ENCODE assay signal across 20 cellular contexts in the genomic region with DNA sequence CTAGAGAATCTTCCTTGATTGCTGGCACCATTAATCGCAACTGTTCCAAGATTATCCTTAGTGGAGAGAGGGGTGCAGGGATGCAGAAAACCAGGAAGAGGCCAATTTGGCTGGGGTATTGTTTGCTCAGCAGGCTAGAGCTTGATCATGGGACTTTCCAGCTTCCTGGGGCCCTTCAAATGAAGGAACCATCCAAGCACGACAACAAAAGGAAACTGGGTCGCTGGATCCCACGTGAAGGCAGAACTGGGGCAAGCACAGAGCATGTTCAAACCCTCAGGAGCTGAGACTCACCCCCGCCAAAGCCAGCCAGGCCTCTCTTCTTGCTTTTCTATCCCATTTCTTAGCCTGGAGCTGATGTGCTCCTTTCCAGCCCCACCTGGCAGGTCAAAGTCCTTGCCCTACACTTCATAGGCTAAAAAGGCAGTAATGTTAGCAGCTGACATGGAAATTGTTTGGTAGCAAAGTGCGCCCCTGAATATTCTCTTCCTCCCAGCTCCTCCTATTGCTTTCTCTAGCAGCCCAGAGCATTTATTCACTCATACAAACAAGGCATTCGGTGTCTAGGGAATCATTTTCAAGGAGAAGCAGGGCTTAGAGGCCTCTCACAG. TPM values are rescaled to one million over a fixed set of nuclear protein-coding genes. Genes with fewer than 3 reads are reported as not detected.
DNase-seq lines count a peak whose midpoint lies in the region; ATAC-seq and TF ChIP-seq lines count a peak whose summit lies in the region.
"Had no signal": no experiment of that assay in that cellular context is flagged by ENCODE, and none has a peak within 500 bp of the region (broad histone marks: within the 10 kb centered on the region; RNA-seq: fewer than 3 reads in every experiment).

No MANE protein-coding gene starts in this region.

- no peaks in the 10 kb centered on the region for H3K9me3 ChIP-seq in BLaER1
- H3K9me3 ChIP-seq in neural cell (ENCODE audit: low read length), result no peaks in the 10 kb centered on the region
- H3K9me3 ChIP-seq: heart left ventricle, prostate gland, SJCRH30 had no signal

- no peaks in the 10 kb centered on the region for H3K36me3 ChIP-seq in BLaER1
- H3K36me3 ChIP-seq in neural cell (ENCODE audit: insufficient read depth, low read length), result no peaks in the 10 kb centered on the region
- H3K36me3 ChIP-seq: heart left ventricle, prostate gland, SJCRH30 had no signal

- H4K20me1 ChIP-seq in BLaER1 (no peaks in the 10 kb centered on the region), neural cell (ENCODE audit: insufficient read depth) (no peaks in the 10 kb centered on the region)

- TF ChIP-seq CTCF in neural cell (IDR thresholded peaks at IDR 0.05; ENCODE audit: poor library complexity, severe bottlenecking), result no peak

- DNase-seq in NCI-H146 treated with DMSO at 0.1 percent for 48 hours (lab: John Stamatoyannopoulos, UW; ENCODE audit: unreplicated experiment) (peak; percentile 70), cerebellum (ENCODE audit: low spot score) (peak; percentile 87), left lobe of liver (ENCODE audit: low spot score) (no peak), NCI-H345 treated with DMSO at 0.1 percent for 48 hours (lab: John Stamatoyannopoulos, UW; ENCODE audit: unreplicated experiment) (no peak), NCI-H226 (no peak)
- no peak for DNase-seq in activated CD4-positive, alpha-beta T cell treated with anti-CD3 and anti-CD28 coated beads for 36 hours
- DNase-seq: activated CD4-positive, alpha-beta T cell treated with anti-CD3 and anti-CD28 coated beads for 1 hour; activated CD8-positive, alpha-beta memory T cell treated with anti-CD3 and anti-CD28 coated beads, Interleukin-2, amount 50 U/mL, for 48 hours; activated naive CD4-positive, alpha-beta T cell; GF-D8; heart left ventricle; left cardiac atrium; OCI-M1; SJCRH30; T1000 had no signal

- H3K9me3 Mint-ChIP-seq in activated CD4-positive, alpha-beta T cell treated with anti-CD3 and anti-CD28 coated beads for 36 hours (ENCODE audit: low read depth), result no peaks in the 10 kb centered on the region

- TF ChIP-seq RAD21 in neural cell (conservative IDR thresholded peaks at IDR 0.05), result no peak

- H3K27me3 ChIP-seq in BLaER1 (no peaks in the 10 kb centered on the region), neural cell (ENCODE audit: insufficient read depth, low read depth, low read length) (no peaks in the 10 kb centered on the region)
- H3K27me3 ChIP-seq: SJCRH30 had no signal

- no peak overlapping the region for H3K4me3 Mint-ChIP-seq in activated CD4-positive, alpha-beta T cell treated with anti-CD3 and anti-CD28 coated beads for 36 hours

- CTCF ChIA-PET in activated CD4-positive, alpha-beta T cell treated with anti-CD3 and anti-CD28 coated beads for 36 hours (lab: Charles Lee), result interaction anchor here (0.5 to 1.5 kb wide), 10 partner anchors 11 to 821 kb away, joined by 3 to 6 read pairs (median 4); no protein-coding TSS in a partner anchor

- H3K36me3 Mint-ChIP-seq in activated CD4-positive, alpha-beta T cell treated with anti-CD3 and anti-CD28 coated beads for 36 hours (ENCODE audit: low read depth), result no peaks in the 10 kb centered on the region

- TF ChIP-seq EP300 in neural cell (conservative IDR thresholded peaks at IDR 0.05; ENCODE audit: poor library complexity, severe bottlenecking), result no peak

- POLR2A ChIA-PET in activated CD4-positive, alpha-beta T cell treated with anti-CD3 and anti-CD28 coated beads for 36 hours (lab: Charles Lee), result interaction anchor here (0.6 to 1.2 kb wide), 3 partner anchors 152 to 822 kb away, joined by 3 to 6 read pairs (median 4); no protein-coding TSS in a partner anchor

- H3K4me1 ChIP-seq in BLaER1, result peaks cover 15% of the 10 kb centered on the region
- H3K4me1 ChIP-seq: prostate gland, SJCRH30 had no signal

- no peaks in the 10 kb centered on the region for H3K79me2 ChIP-seq in neural cell (replicated peaks; ENCODE audit: insufficient read depth, low read length)

- no peaks in the 10 kb centered on the region for H3K9me2 ChIP-seq in neural cell (ENCODE audit: insufficient read depth, low read length)

- intact Hi-C loops in activated CD4-positive, alpha-beta T cell treated with anti-CD3 and anti-CD28 coated beads for 36 hours (cut with DNase I, micrococcal nuclease), result no loop called here

- peak overlapping the region; percentile 57 for H3K4me2 ChIP-seq in BLaER1
- peak overlapping the region; percentile 88 for H3K4me2 ChIP-seq in neural cell (ENCODE audit: low read length)

- H3F3A ChIP-seq in neural cell (ENCODE audit: insufficient read depth, low read length, poor library complexity, severe bottlenecking), result no peaks in the 10 kb centered on the region

- H3K27ac ChIP-seq in BLaER1 (no peak overlapping the region), neural cell (ENCODE audit: low read length) (peak overlapping the region; percentile 98)
- H3K27ac ChIP-seq: heart left ventricle, prostate gland, SJCRH30 had no signal

- peaks cover 3% of the 10 kb centered on the region for H3K27me3 Mint-ChIP-seq in activated CD4-positive, alpha-beta T cell treated with anti-CD3 and anti-CD28 coated beads for 36 hours

- H3K27ac Mint-ChIP-seq in activated CD4-positive, alpha-beta T cell treated with anti-CD3 and anti-CD28 coated beads for 36 hours, result no peak overlapping the region

- H3K4me1 Mint-ChIP-seq in activated CD4-positive, alpha-beta T cell treated with anti-CD3 and anti-CD28 coated beads for 36 hours, result peaks cover 4% of the 10 kb centered on the region

- no peak for ATAC-seq in left lobe of liver
- ATAC-seq in activated CD4-positive, alpha-beta T cell treated with anti-CD3 and anti-CD28 coated beads for 36 hours, result no peak
- ATAC-seq: heart left ventricle, K562, left cardiac atrium had no signal

- H3K9ac ChIP-seq in BLaER1 (no peak overlapping the region), neural cell (ENCODE audit: low read length) (peak overlapping the region; percentile 73)

- H3K4me3 ChIP-seq in BLaER1, result no peak overlapping the region
- peak overlapping the region; percentile 63 for H3K4me3 ChIP-seq in neural cell (ENCODE audit: low read length)
- H3K4me3 ChIP-seq: heart left ventricle, K562, prostate gland, SJCRH30 had no signal

- peak overlapping the region; percentile 35 for H2AFZ ChIP-seq in neural cell (ENCODE audit: low read depth, low read length)

TF ChIP-seq in neural cell, 6 proteins besides CTCF, POLR2A, EP300 and RAD21:
- TF ChIP-seq MXI1 (conservative IDR thresholded peaks at IDR 0.05; ENCODE audit: poor library complexity, severe bottlenecking) (peak; percentile 9), SMC3 (conservative IDR thresholded peaks at IDR 0.05; ENCODE audit: poor library complexity) (no peak), EZH2 (IDR thresholded peaks at IDR 0.05; ENCODE audit: borderline replicate concordance, insufficient read depth, low read length, poor library complexity, severe bottlenecking) (no peak)

RNA-seq across cellular contexts. Expression of a gene that starts 11.6 kb away (rescaled TPM):
- total RNA-seq in cerebellum (14.4 TPM), left lobe of liver (0.03 TPM)
- polyA plus RNA-seq in neural cell, result 3.4 and 4.0 TPM in 2 replicates
- polyA minus RNA-seq in neural cell, result 7.3 and 8.7 TPM in 2 replicates
- total RNA-seq in activated CD4-positive, alpha-beta T cell treated with anti-CD3 and anti-CD28 coated beads for 36 hours, result under 1 TPM; 0.25 to 0.37 TPM
- total RNA-seq: K562, NCI-H460, SJCRH30 had no signal
- polyA plus RNA-seq: K562 had no signal

Comparison
In these comparisons a context has a peak if more than half of its experiments do, and no peak if none do; other contexts are left out.
1. DNase-seq: peak in NCI-H146 treated with DMSO at 0.1 percent for 48 hours (single experiment) and cerebellum (single experiment); none in left lobe of liver (single experiment), activated CD4-positive, alpha-beta T cell treated with anti-CD3 and anti-CD28 coated beads for 36 hours (single experiment), NCI-H345 treated with DMSO at 0.1 percent for 48 hours (single experiment) and NCI-H226 (single experiment).
2. RNA of a gene that starts 11.6 kb away (total RNA-seq): 14.4 TPM in cerebellum (single experiment); 0.25 to 0.37 TPM in activated CD4-positive, alpha-beta T cell treated with anti-CD3 and anti-CD28 coated beads for 36 hours and 0.03 TPM in left lobe of liver (single experiment); every median in the first group is over 10 times any median in the second.